ENCODE assay signal across 15 cellular contexts in the genomic region with DNA sequence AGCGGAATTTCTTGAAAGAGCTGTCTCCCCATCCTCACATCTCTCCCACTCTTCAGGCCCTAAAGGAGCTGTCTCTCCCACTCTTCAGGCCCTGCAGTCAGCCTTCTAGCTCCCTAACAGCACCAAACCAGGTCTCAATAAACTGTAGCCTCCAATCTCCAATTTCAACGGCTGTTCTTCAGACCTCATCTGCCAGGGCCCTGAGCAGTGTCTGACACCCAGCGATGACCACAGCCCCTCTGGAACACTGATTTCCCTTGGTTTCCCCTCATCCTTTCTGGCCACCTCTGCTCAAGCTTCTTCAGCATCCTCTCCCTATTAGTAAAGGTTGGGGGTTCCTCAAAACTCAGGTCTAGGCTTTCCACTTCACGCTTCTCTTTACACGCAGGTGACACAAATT. TPM values are rescaled to one million over a fixed set of nuclear protein-coding genes. Genes with fewer than 3 reads are reported as not detected.
DNase-seq lines count a peak whose midpoint lies in the region; ATAC-seq and TF ChIP-seq lines count a peak whose summit lies in the region.
"Had no signal": no experiment of that assay in that cellular context is flagged by ENCODE, and none has a peak within 500 bp of the region (broad histone marks: within the 10 kb centered on the region; RNA-seq: fewer than 3 reads in every experiment).

No MANE protein-coding gene starts in this region.

- no peaks in the 10 kb centered on the region for H3K27me3 ChIP-seq in psoas muscle (ENCODE audit: insufficient read depth in 3 of 3, low read length in 2 of 3)

- no peak overlapping the region for H3K4me3 ChIP-seq in psoas muscle
- H3K4me3 ChIP-seq: SK-N-MC, smooth muscle cell, thoracic aorta had no signal

- H3K27ac ChIP-seq in psoas muscle, result peak overlapping the region; percentile 47
- H3K27ac ChIP-seq: neutrophil, SK-N-MC, thoracic aorta had no signal

- H3K4me3 Mint-ChIP-seq in activated CD8-positive, alpha-beta memory T cell treated with anti-CD3 and anti-CD28 coated beads, Interleukin-2, amount 10 ng/mL, durations not matched to agents 7 days and 5 days, result peak overlapping the region; percentile 41
- H3K4me3 Mint-ChIP-seq in HFFc6, result peak overlapping the region; percentile 20; the same call in 1 of the 2 replicates
- H3K4me3 Mint-ChIP-seq in central memory CD8-positive, alpha-beta T cell, result peak overlapping the region; percentile 44

- H3K9me3 Mint-ChIP-seq in activated CD8-positive, alpha-beta memory T cell treated with anti-CD3 and anti-CD28 coated beads, Interleukin-2, amount 10 ng/mL, durations not matched to agents 7 days and 5 days (ENCODE audit: low read depth), result no peaks in the 10 kb centered on the region
- H3K9me3 Mint-ChIP-seq in HFFc6, result no peaks in the 10 kb centered on the region
- H3K9me3 Mint-ChIP-seq in central memory CD8-positive, alpha-beta T cell, result no peaks in the 10 kb centered on the region

- intact Hi-C loops in psoas muscle (cut with DNase I), result no loop called here

- CTCF ChIA-PET in activated CD8-positive, alpha-beta memory T cell treated with anti-CD3 and anti-CD28 coated beads, Interleukin-2, amount 10 ng/mL, durations not matched to agents 7 days and 5 days (lab: Charles Lee), result interaction anchor here (1.8 kb wide), 1 partner anchor 9 kb away, joined by 10 read pairs; no protein-coding TSS in a partner anchor

- no peaks in the 10 kb centered on the region for H3K36me3 ChIP-seq in psoas muscle (ENCODE audit: insufficient read depth in 1 of 2, low read depth in 1 of 2)
- H3K36me3 ChIP-seq: neutrophil, thoracic aorta had no signal

- no peak for ATAC-seq in activated CD8-positive, alpha-beta memory T cell treated with anti-CD3 and anti-CD28 coated beads, Interleukin-2, amount 10 ng/mL, durations not matched to agents 7 days and 5 days
- ATAC-seq in central memory CD8-positive, alpha-beta T cell (replicated peaks; ENCODE audit: extremely low read depth, poor library complexity, severe bottlenecking), result no peak
- ATAC-seq in psoas muscle, result no peak
- no peak for ATAC-seq in HG03378 (IDR thresholded peaks at IDR 0.05; ENCODE audit: unreplicated experiment)
- ATAC-seq: left lobe of liver had no signal

- H3K27ac Mint-ChIP-seq in activated CD8-positive, alpha-beta memory T cell treated with anti-CD3 and anti-CD28 coated beads, Interleukin-2, amount 10 ng/mL, durations not matched to agents 7 days and 5 days, result no peak overlapping the region
- H3K27ac Mint-ChIP-seq in HFFc6, result peak overlapping the region; percentile 50
- H3K27ac Mint-ChIP-seq in central memory CD8-positive, alpha-beta T cell (ENCODE audit: low read depth), result no peak overlapping the region

- H3K4me1 ChIP-seq in psoas muscle, result peaks cover 29% of the 10 kb centered on the region

- 94 to 95% (median 95%) methylated on average over 5 of the region's 5 CpGs for WGBS in psoas muscle, 3 donors

- no peaks in the 10 kb centered on the region for H3K36me3 Mint-ChIP-seq in activated CD8-positive, alpha-beta memory T cell treated with anti-CD3 and anti-CD28 coated beads, Interleukin-2, amount 10 ng/mL, durations not matched to agents 7 days and 5 days
- 0 out of 2 replicates have a peak, but pooled peaks cover 4% of the 10 kb centered on the region for H3K36me3 Mint-ChIP-seq in HFFc6 (ENCODE audit: low read depth)
- peaks cover 2% of the 10 kb centered on the region for H3K36me3 Mint-ChIP-seq in central memory CD8-positive, alpha-beta T cell (ENCODE audit: insufficient read depth)

- H3K9me3 ChIP-seq in psoas muscle, result no peaks in the 10 kb centered on the region
- H3K9me3 ChIP-seq: neutrophil, thoracic aorta had no signal

- no peak for TF ChIP-seq CTCF in HFFc6 (IDR thresholded peaks at IDR 0.05)
- no peak for TF ChIP-seq CTCF in psoas muscle (IDR thresholded peaks at IDR 0.05)

- DNase-seq in activated CD8-positive, alpha-beta memory T cell treated with anti-CD3 and anti-CD28 coated beads, Interleukin-2, amount 10 ng/mL, durations not matched to agents 7 days and 5 days, result peak; percentile 26
- DNase-seq in activated CD8-positive, alpha-beta memory T cell treated with anti-CD3 and anti-CD28 coated beads for 24 hours, result no peak
- DNase-seq in HFFc6 (no peak), psoas muscle (no peak), NCI-H69 (lab: John Stamatoyannopoulos, UW) (no peak), GDM1 (lab: John Stamatoyannopoulos, UW) (no peak)
- DNase-seq in central memory CD8-positive, alpha-beta T cell (ENCODE audit: low spot score in 2 of 2), result no peak
- DNase-seq: cerebellar nuclear complex, DMS153 had no signal

- H3K27me3 Mint-ChIP-seq in activated CD8-positive, alpha-beta memory T cell treated with anti-CD3 and anti-CD28 coated beads, Interleukin-2, amount 10 ng/mL, durations not matched to agents 7 days and 5 days, result peaks cover 24% of the 10 kb centered on the region
- H3K27me3 Mint-ChIP-seq in HFFc6 (ENCODE audit: insufficient read depth), result peaks cover 4% of the 10 kb centered on the region
- peaks cover 30% of the 10 kb centered on the region for H3K27me3 Mint-ChIP-seq in central memory CD8-positive, alpha-beta T cell

- H3K4me1 Mint-ChIP-seq in activated CD8-positive, alpha-beta memory T cell treated with anti-CD3 and anti-CD28 coated beads, Interleukin-2, amount 10 ng/mL, durations not matched to agents 7 days and 5 days, result peaks cover 25% of the 10 kb centered on the region
- H3K4me1 Mint-ChIP-seq in HFFc6 (ENCODE audit: low read depth), result peaks cover 30% of the 10 kb centered on the region
- peaks cover 7% of the 10 kb centered on the region for H3K4me1 Mint-ChIP-seq in central memory CD8-positive, alpha-beta T cell

RNA-seq across cellular contexts. Expression of a gene that starts 1.6 kb away (rescaled TPM):
- 10 to 100 TPM in 1 of 2 experiments, 1 to 10 TPM in 1; 8.3 to 19.4 TPM for total RNA-seq in activated CD8-positive, alpha-beta memory T cell treated with anti-CD3 and anti-CD28 coated beads, Interleukin-2, amount 10 ng/mL, durations not matched to agents 7 days and 5 days
- total RNA-seq in HFFc6 (2021; fragmentation: NEBNext Ultra II Directional; extraction: Animal tissue kit (Norgen Biotek cat#: 25700)), result 100 to 1,000 TPM; 136 to 198 (median 142) TPM
- 10 to 100 TPM; 12.5 to 21.6 (median 16.6) TPM for total RNA-seq in psoas muscle
- 10 to 100 TPM; 10.2 to 13.7 (median 13.0) TPM for polyA plus RNA-seq in psoas muscle

RNA-seq across cellular contexts. Expression of a gene that starts 28.3 kb away (rescaled TPM):
- total RNA-seq in activated CD8-positive, alpha-beta memory T cell treated with anti-CD3 and anti-CD28 coated beads, Interleukin-2, amount 10 ng/mL, durations not matched to agents 7 days and 5 days, result 1 to 10 TPM in 1 of 2 experiments, not detected in 1; 2.3 TPM
- 10 to 100 TPM in 4 of 6 experiments, 1 to 10 TPM in 2; 2.5 to 26.4 (median 23.7) TPM for total RNA-seq in HFFc6 (2021; fragmentation: NEBNext Ultra II Directional; extraction: Animal tissue kit (Norgen Biotek cat#: 25700))
- total RNA-seq in psoas muscle, result 1 to 10 TPM; 3.2 to 6.6 (median 5.6) TPM
- 1 to 10 TPM; 1.8 to 6.4 (median 3.0) TPM for polyA plus RNA-seq in psoas muscle

Comparison
In these comparisons a context has a peak if more than half of its experiments do, and no peak if none do; other contexts are left out.
1. RNA of a gene that starts 1.6 kb away (total RNA-seq): 136 to 198 TPM in HFFc6; 8.3 to 19.4 TPM in activated CD8-positive, alpha-beta memory T cell treated with anti-CD3 and anti-CD28 coated beads, Interleukin-2, amount 10 ng/mL, durations not matched to agents 7 days and 5 days and 12.5 to 21.6 TPM in psoas muscle; every median in the first group is over 4 times any median in the second.
2. Peak in every context shown above with its lines, with median percentiles within 50 percentile points of each other: H3K4me3 Mint-ChIP-seq.